In genomic region chr14:64464695-64465094, GRCh38 we compare ENCODE assay signal across 8 cellular contexts. TPM values are rescaled to one million over a fixed set of nuclear protein-coding genes. Genes with fewer than 3 reads are reported as not detected.
DNase-seq lines count a peak whose midpoint lies in the region; ATAC-seq, FAIRE-seq and TF ChIP-seq lines count a peak whose summit lies in the region.

No MANE protein-coding gene starts in this region.

- peaks cover 48% of the 10 kb centered on the region for H3K4me1 ChIP-seq in Karpas-422 (ENCODE audit: low read length)
- H3K4me1 ChIP-seq in ascending aorta, result peaks cover 0 to 3% of the 10 kb centered on the region in 2 donors
- H3K4me1 ChIP-seq in liver (ENCODE audit: control insufficient read depth in 4 of 4, insufficient read depth in 4 of 4, low read length in 3 of 4), result peaks cover 3 to 21% (median 11%) of the 10 kb centered on the region in 4 donors

- TF ChIP-seq POLR2A in GM12891 (IDR thresholded peaks at IDR 0.05; ENCODE audit: low read depth, low read length), result no peak

- TF ChIP-seq RAD21 in liver (IDR thresholded peaks at IDR 0.05), result no peak

- intact Hi-C loops in ascending aorta (cut with DNase I), result loop anchor here (2.0 kb wide), 2 partner anchors 20 to 34 kb away; no protein-coding TSS in a partner anchor

- peaks cover 29% of the 10 kb centered on the region for H4K20me1 ChIP-seq in Karpas-422 (ENCODE audit: insufficient read depth, low read depth, low read length)

- FAIRE-seq in GM12891 (lab: Jason Lieb, UNC), result peak; percentile 66
- FAIRE-seq in urothelium cell line (lab: Jason Lieb, UNC), result peak; percentile 48

- TF ChIP-seq CTCF in ascending aorta (IDR thresholded peaks at IDR 0.05), result no peak
- TF ChIP-seq CTCF in liver (IDR thresholded peaks at IDR 0.05; ENCODE audit: low read depth, low read length, missing input control), result no peak

- 8% methylated on average over 7 of the region's 7 CpGs for WGBS in liver

- H3K27ac ChIP-seq in Karpas-422 (ENCODE audit: low read length) (no peak overlapping the region), ascending aorta (peak overlapping the region; percentile 16 to 79), liver (ENCODE audit: low read depth in 1 of 2, low read length in 2 of 2) (no peak overlapping the region)

- H3K4me3 ChIP-seq in Karpas-422 (ENCODE audit: low read length) (peak overlapping the region; percentile 72), ascending aorta (peak overlapping the region; percentile 76 to 82), liver (ENCODE audit: low read depth in 1 of 3, low read length in 3 of 3) (peak overlapping the region; percentile 31 to 84 (median 53))

- H3K9me3 ChIP-seq in Karpas-422 (ENCODE audit: low read length), result no peaks in the 10 kb centered on the region
- H3K9me3 ChIP-seq in ascending aorta, result no peaks in the 10 kb centered on the region
- no peaks in the 10 kb centered on the region for H3K9me3 ChIP-seq in liver (ENCODE audit: control insufficient read depth in 4 of 4, low read length in 3 of 4)

- DNase-seq in GM12891 (ENCODE audit: insufficient read length, low spot score), result no peak
- peak; percentile 63 for DNase-seq in Karpas-422
- no peak for DNase-seq in ascending aorta (ENCODE audit: low spot score in 2 of 2)
- peak; percentile 29 for DNase-seq in urothelium cell line (ENCODE audit: low spot score)
- DNase-seq in mucosa of gallbladder (ENCODE audit: low spot score), result no peak
- no peak for DNase-seq in NCI-H1436 treated with DMSO at 0.1 percent for 48 hours (lab: John Stamatoyannopoulos, UW)

- peaks cover 18% of the 10 kb centered on the region for H3K36me3 ChIP-seq in Karpas-422 (ENCODE audit: insufficient read depth, low read length)
- no peaks in the 10 kb centered on the region for H3K36me3 ChIP-seq in ascending aorta
- peaks cover 4 to 18% (median 12%) of the 10 kb centered on the region in 4 donors for H3K36me3 ChIP-seq in liver (ENCODE audit: control insufficient read depth in 4 of 4, insufficient read depth in 3 of 4, low read depth in 1 of 4, low read length in 3 of 4)

- H3K79me2 ChIP-seq in Karpas-422 (ENCODE audit: low read length), result no peaks in the 10 kb centered on the region

- peak overlapping the region; percentile 70 for H3K9ac ChIP-seq in Karpas-422 (ENCODE audit: low read length)
- H3K9ac ChIP-seq in liver (ENCODE audit: low read depth in 1 of 2, low read length in 2 of 2), result no peak overlapping the region

- no peak for ATAC-seq in HG02840 (IDR thresholded peaks at IDR 0.05; ENCODE audit: low FRiP score, unreplicated experiment)

- H3K4me2 ChIP-seq in Karpas-422 (ENCODE audit: low read depth, low read length, poor library complexity, severe bottlenecking), result peak overlapping the region; percentile 99

- no peaks in the 10 kb centered on the region for H3K9me2 ChIP-seq in Karpas-422 (replicated peaks; ENCODE audit: insufficient read depth, low read length)

- 0 out of 2 replicates have a peak overlapping the region, but pooled peaks have one; percentile 32 for H2AFZ ChIP-seq in Karpas-422 (ENCODE audit: low read length)

- H3K27me3 ChIP-seq in Karpas-422 (ENCODE audit: low read length), result no peaks in the 10 kb centered on the region
- H3K27me3 ChIP-seq in ascending aorta, result no peaks in the 10 kb centered on the region
- no peaks in the 10 kb centered on the region for H3K27me3 ChIP-seq in liver (ENCODE audit: control insufficient read depth in 4 of 4, insufficient read depth in 4 of 4, low read length in 3 of 4)

TF ChIP-seq in GM12891, 5 proteins besides CTCF, POLR2A, EP300 and RAD21:
- TF ChIP-seq POLR2AphosphoS5 (IDR thresholded peaks at IDR 0.05; ENCODE audit: low read depth, low read length) (no peak), POU2F2 (IDR thresholded peaks at IDR 0.05; ENCODE audit: low read depth, low read length) (no peak), TAF1 (IDR thresholded peaks at IDR 0.05; ENCODE audit: low read depth, low read length) (no peak), SPI1 (IDR thresholded peaks at IDR 0.05; ENCODE audit: low read depth, low read length) (no peak), PAX5 (IDR thresholded peaks at IDR 0.05; ENCODE audit: insufficient read depth, low read length, severe bottlenecking) (no peak)

TF ChIP-seq in liver, 16 proteins besides CTCF, POLR2A, EP300 and RAD21:
- no peak for TF ChIP-seq NR2F2 (IDR thresholded peaks at IDR 0.05)
- TF ChIP-seq EGR1 (IDR thresholded peaks at IDR 0.05; ENCODE audit: low read depth in 2 of 2), result no peak
- TF ChIP-seq JUND (IDR thresholded peaks at IDR 0.05), result no peak
- TF ChIP-seq TAF1 (conservative IDR thresholded peaks at IDR 0.05), result no peak
- no peak for TF ChIP-seq SP1 (IDR thresholded peaks at IDR 0.05)
- TF ChIP-seq, protein P1, sequence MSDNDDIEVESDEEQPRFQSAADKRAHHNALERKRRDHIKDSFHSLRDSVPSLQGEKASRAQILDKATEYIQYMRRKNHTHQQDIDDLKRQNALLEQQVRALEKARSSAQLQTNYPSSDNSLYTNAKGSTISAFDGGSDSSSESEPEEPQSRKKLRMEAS (IDR thresholded peaks at IDR 0.05), result no peak
- TF ChIP-seq, protein P2, sequence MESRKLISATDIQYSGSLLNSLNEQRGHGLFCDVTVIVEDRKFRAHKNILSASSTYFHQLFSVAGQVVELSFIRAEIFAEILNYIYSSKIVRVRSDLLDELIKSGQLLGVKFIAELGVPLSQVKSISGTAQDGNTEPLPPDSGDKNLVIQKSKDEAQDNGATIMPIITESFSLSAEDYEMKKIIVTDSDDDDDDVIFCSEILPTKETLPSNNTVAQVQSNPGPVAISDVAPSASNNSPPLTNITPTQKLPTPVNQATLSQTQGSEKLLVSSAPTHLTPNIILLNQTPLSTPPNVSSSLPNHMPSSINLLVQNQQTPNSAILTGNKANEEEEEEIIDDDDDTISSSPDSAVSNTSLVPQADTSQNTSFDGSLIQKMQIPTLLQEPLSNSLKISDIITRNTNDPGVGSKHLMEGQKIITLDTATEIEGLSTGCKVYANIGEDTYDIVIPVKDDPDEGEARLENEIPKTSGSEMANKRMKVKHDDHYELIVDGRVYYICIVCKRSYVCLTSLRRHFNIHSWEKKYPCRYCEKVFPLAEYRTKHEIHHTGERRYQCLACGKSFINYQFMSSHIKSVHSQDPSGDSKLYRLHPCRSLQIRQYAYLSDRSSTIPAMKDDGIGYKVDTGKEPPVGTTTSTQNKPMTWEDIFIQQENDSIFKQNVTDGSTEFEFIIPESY (IDR thresholded peaks at IDR 0.05), result no peak
- no peak for TF ChIP-seq YY1 (IDR thresholded peaks at IDR 0.05)
- no peak for TF ChIP-seq FOXA2 (IDR thresholded peaks at IDR 0.05)
- TF ChIP-seq GABPA (IDR thresholded peaks at IDR 0.05 in 1 of 2, conservative IDR thresholded peaks at IDR 0.05 in 1 of 2), result no peak

RNA-seq across cellular contexts. Expression of gene AKAP5, which starts 0.6 kb away (rescaled TPM):
- polyA plus RNA-seq in GM12891 (2012; ENCODE audit: low read depth, missing spikeins), result 2.3 TPM
- total RNA-seq in Karpas-422 (2014; rRNA removed; shearing (Covaris generic); ENCODE audit: low replicate concordance), result 0.22 and 0.56 TPM in 2 replicates
- total RNA-seq in ascending aorta (0.11 TPM), liver (1 to 10 TPM in 1 of 2 donors, under 1 TPM in 1; 0.28 to 2.3 TPM), mucosa of gallbladder (1.5 TPM)
- polyA plus RNA-seq in liver, result under 1 TPM; 0.07 to 0.25 TPM

RNA-seq across cellular contexts. Expression of gene ZBTB25, which starts 38.9 kb away (rescaled TPM):
- polyA plus RNA-seq in GM12891 (2012; ENCODE audit: low read depth, missing spikeins), result 7.4 TPM
- 19.6 and 26.3 TPM in 2 replicates for total RNA-seq in Karpas-422 (2014; rRNA removed; shearing (Covaris generic); ENCODE audit: low replicate concordance)
- total RNA-seq in ascending aorta (2.9 TPM), liver (1 to 10 TPM; 3.2 to 5.9 TPM), mucosa of gallbladder (13.6 TPM)
- polyA plus RNA-seq in liver, result 1 to 10 TPM; 1.4 to 4.1 TPM

RNA-seq across cellular contexts. Expression of gene ZBTB1, which starts 39.9 kb away (rescaled TPM):
- 33.1 TPM for polyA plus RNA-seq in GM12891 (2012; ENCODE audit: low read depth, missing spikeins)
- total RNA-seq in Karpas-422 (2014; rRNA removed; shearing (Covaris generic); ENCODE audit: low replicate concordance), result 61.2 and 97.5 TPM in 2 replicates
- 57.0 TPM for total RNA-seq in ascending aorta
- 10 to 100 TPM; 15.1 to 29.3 TPM for total RNA-seq in liver
- polyA plus RNA-seq in liver, result 1 to 10 TPM; 5.4 to 6.4 TPM
- total RNA-seq in mucosa of gallbladder, result 38.5 TPM

Comparison
In these comparisons a context has a peak if more than half of its experiments do, and no peak if none do; other contexts are left out.
1. DNase-seq: peak in Karpas-422 (single experiment) and urothelium cell line (single experiment); none in GM12891 (single experiment), ascending aorta (0 of 2), mucosa of gallbladder (single experiment) and NCI-H1436 treated with DMSO at 0.1 percent for 48 hours (single experiment).
2. H3K27ac ChIP-seq: peak in ascending aorta (2 of 2); none in Karpas-422 (single experiment) and liver (0 of 2).
3. Peak in every context shown above with its lines, with median percentiles within 50 percentile points of each other: H3K4me3 ChIP-seq.